19 cellular contexts compared by ENCODE assay signal in the genomic region with DNA sequence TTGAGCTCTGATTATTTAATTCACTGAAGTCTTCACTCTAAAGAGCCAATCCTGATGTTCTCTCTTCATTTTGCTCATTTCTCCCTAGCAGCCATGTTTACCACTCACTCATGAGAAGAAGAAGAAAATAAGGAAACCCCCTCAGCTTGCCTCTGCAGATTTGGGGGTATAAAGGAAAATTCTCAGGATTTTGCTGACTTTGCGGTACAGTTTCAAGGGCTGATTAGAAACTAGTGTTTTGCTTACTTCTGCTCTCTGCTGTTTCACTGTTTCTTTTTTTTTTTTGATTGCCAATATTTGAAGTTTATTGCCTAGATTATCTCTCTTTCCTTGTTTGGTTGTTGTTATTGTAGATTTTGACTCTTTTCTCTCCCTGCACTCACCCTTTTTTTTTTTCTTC.
"Had no signal": no experiment of that assay in that cellular context is flagged by ENCODE, and none has a peak within 500 bp of the region (broad histone marks: within the 10 kb centered on the region; RNA-seq: fewer than 3 reads in every experiment).

No MANE protein-coding gene starts in this region.

- H3K4me3 ChIP-seq: esophagus muscularis mucosa, stomach, thoracic aorta, upper lobe of right lung had no signal

- H3K4me1 ChIP-seq: esophagus muscularis mucosa, upper lobe of right lung had no signal

- H3K27ac ChIP-seq: esophagus muscularis mucosa, stomach, thoracic aorta, upper lobe of right lung had no signal

- H3K9me3 Mint-ChIP-seq: memory B cell; natural killer cell; T-helper 1 cell treated with Interleukin-12 subunit alpha and Interleukin-12 subunit beta and Interleukin-4 antibody, amounts not matched to agents 30 μg/mL and 1 μg/mL, for 36 hours had no signal

- ATAC-seq: left ventricle myocardium superior, natural killer cell, SK-N-SH treated with all-trans-retinoic acid at 6 μM for 48 hours, upper lobe of right lung had no signal

- H3K27ac Mint-ChIP-seq: T-helper 1 cell treated with Interleukin-12 subunit alpha and Interleukin-12 subunit beta and Interleukin-4 antibody, amounts not matched to agents 30 μg/mL and 1 μg/mL, for 36 hours had no signal

- H3K4me1 Mint-ChIP-seq: memory B cell had no signal

- FAIRE-seq: colon, kidney, TTC549 had no signal

- H3K9me3 ChIP-seq: esophagus muscularis mucosa, stomach, thoracic aorta, upper lobe of right lung had no signal

- H3K4me3 Mint-ChIP-seq: memory B cell; natural killer cell; T-helper 1 cell treated with Interleukin-12 subunit alpha and Interleukin-12 subunit beta and Interleukin-4 antibody, amounts not matched to agents 30 μg/mL and 1 μg/mL, for 36 hours had no signal

- H3K27me3 Mint-ChIP-seq: memory B cell had no signal

- H3K27me3 ChIP-seq: esophagus muscularis mucosa, stomach, upper lobe of right lung had no signal

- DNase-seq: activated CD4-positive, alpha-beta T cell treated with anti-CD3 and anti-CD28 coated beads, Interleukin-2, amount 50 U/mL, for 4 hours; activated CD4-positive, CD25-positive, alpha-beta regulatory T cell; activated T-cell treated with anti-CD3 and anti-CD28 coated beads, Interleukin-2, amount 50 U/mL, for 1 hour; hippocampal formation; kidney; left ventricle myocardium superior; natural killer cell; nucleus accumbens; stimulated activated CD4-positive, alpha-beta T cell treated with anti-CD3 and anti-CD28 coated beads, Interleukin-15, amount 100 ng/mL, for 24 hours; stimulated activated CD4-positive, alpha-beta T cell treated with anti-CD3 and anti-CD28 coated beads, Interleukin-4, amount 100 ng/mL, for 1 hour; stomach; upper lobe of right lung had no signal
